ENCODE assay signal across 2 cellular contexts in the genomic region with DNA sequence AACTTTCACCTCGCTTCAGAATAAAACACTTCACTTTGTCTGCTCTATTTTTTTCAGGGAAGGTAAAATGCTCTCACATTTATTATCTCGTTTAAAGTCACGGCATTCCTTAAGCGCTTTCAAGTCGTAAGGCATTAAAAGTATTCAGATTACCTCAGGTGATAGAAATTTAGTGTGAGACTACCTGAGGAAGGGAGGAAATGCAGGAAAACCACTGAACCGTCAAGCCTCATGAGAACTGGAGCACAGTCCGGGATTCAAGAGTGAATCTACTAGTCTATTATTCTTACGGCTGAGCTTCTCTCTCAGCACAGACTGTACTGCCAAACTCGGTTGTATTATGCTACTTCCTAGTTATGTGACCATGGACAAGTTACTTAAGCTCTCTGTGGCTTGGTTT.
TF ChIP-seq lines count a peak whose summit lies in the region.

No MANE protein-coding gene starts in this region.

TF ChIP-seq in Ishikawa, 13 proteins besides CTCF, POLR2A, EP300 and RAD21 (continued from another document):
- TF ChIP-seq FOXM1 (IDR thresholded peaks at IDR 0.05; ENCODE audit: borderline replicate concordance, low read depth) (peak; percentile 96), ZBTB7A (IDR thresholded peaks at IDR 0.05; ENCODE audit: low read depth) (no peak), NFIC (IDR thresholded peaks at IDR 0.05) (peak; percentile 84), TEAD4 (IDR thresholded peaks at IDR 0.05) (peak; percentile 98), EGR1 (IDR thresholded peaks at IDR 0.05) (no peak), CEBPB (IDR thresholded peaks at IDR 0.05) (peak; percentile 72), CREB1 (IDR thresholded peaks at IDR 0.05; ENCODE audit: low read depth) (no peak; the same call in 1 of the 2 replicates)
- TF ChIP-seq, protein P1, sequence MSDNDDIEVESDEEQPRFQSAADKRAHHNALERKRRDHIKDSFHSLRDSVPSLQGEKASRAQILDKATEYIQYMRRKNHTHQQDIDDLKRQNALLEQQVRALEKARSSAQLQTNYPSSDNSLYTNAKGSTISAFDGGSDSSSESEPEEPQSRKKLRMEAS (IDR thresholded peaks at IDR 0.05): peak; percentile 88
- TF ChIP-seq, protein P2, sequence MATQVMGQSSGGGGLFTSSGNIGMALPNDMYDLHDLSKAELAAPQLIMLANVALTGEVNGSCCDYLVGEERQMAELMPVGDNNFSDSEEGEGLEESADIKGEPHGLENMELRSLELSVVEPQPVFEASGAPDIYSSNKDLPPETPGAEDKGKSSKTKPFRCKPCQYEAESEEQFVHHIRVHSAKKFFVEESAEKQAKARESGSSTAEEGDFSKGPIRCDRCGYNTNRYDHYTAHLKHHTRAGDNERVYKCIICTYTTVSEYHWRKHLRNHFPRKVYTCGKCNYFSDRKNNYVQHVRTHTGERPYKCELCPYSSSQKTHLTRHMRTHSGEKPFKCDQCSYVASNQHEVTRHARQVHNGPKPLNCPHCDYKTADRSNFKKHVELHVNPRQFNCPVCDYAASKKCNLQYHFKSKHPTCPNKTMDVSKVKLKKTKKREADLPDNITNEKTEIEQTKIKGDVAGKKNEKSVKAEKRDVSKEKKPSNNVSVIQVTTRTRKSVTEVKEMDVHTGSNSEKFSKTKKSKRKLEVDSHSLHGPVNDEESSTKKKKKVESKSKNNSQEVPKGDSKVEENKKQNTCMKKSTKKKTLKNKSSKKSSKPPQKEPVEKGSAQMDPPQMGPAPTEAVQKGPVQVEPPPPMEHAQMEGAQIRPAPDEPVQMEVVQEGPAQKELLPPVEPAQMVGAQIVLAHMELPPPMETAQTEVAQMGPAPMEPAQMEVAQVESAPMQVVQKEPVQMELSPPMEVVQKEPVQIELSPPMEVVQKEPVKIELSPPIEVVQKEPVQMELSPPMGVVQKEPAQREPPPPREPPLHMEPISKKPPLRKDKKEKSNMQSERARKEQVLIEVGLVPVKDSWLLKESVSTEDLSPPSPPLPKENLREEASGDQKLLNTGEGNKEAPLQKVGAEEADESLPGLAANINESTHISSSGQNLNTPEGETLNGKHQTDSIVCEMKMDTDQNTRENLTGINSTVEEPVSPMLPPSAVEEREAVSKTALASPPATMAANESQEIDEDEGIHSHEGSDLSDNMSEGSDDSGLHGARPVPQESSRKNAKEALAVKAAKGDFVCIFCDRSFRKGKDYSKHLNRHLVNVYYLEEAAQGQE (IDR thresholded peaks at IDR 0.05; ENCODE audit: low read depth): no peak; the same call in 1 of the 2 replicates

TF ChIP-seq in H1, 55 proteins besides CTCF, POLR2A, EP300 and RAD21:
- no peak for TF ChIP-seq ZNF274 (IDR thresholded peaks at IDR 0.05; ENCODE audit: borderline replicate concordance, extremely low read depth, low read length)
- no peak for TF ChIP-seq CEBPB (IDR thresholded peaks at IDR 0.05; ENCODE audit: low read depth, low read length)
- TF ChIP-seq SIRT6 (IDR thresholded peaks at IDR 0.05; ENCODE audit: low read length): no peak
- no peak for TF ChIP-seq SUZ12 (IDR thresholded peaks at IDR 0.05; ENCODE audit: low read length)
